In genomic region chr15:63041982-63042878, GRCh38 we compare ENCODE assay signal across 8 cellular contexts. TPM values are rescaled to one million over a fixed set of nuclear protein-coding genes. Genes with fewer than 3 reads are reported as not detected.
DNase-seq lines count a peak whose midpoint lies in the region; ATAC-seq and TF ChIP-seq lines count a peak whose summit lies in the region.

TSS of gene TPM1 (plus strand) at chr15:63042747. CDS start at chr15:63042830, 83 bp downstream.

- POLR2A ChIA-PET in activated CD4-positive, alpha-beta T cell treated with anti-CD3 and anti-CD28 coated beads for 36 hours (lab: Charles Lee), result no interaction called here

- H3K36me3 Mint-ChIP-seq in activated CD4-positive, alpha-beta T cell treated with anti-CD3 and anti-CD28 coated beads for 36 hours (ENCODE audit: low read depth), result no peaks in the 10 kb centered on the region

- peaks cover 61% of the 10 kb centered on the region for H3K27me3 Mint-ChIP-seq in activated CD4-positive, alpha-beta T cell treated with anti-CD3 and anti-CD28 coated beads for 36 hours

- H3K27ac ChIP-seq in gastrocnemius medialis, result peak within 1 kb of the TSS; percentile 86 to 96 (median 91)

- in situ Hi-C loops in gastrocnemius medialis (cut with MboI; ENCODE audit: low sequenced_read_pairs in 4 of 4), result no loop called here

- H3K4me1 ChIP-seq in gastrocnemius medialis, result peaks cover 29 to 37% of the 10 kb centered on the region in 2 donors

- H3K4me3 ChIP-seq in cardiac fibroblast (replicated peaks in 1 of 2; ENCODE audit: low read depth in 2 of 2, low read length in 2 of 2), result peak within 1 kb of the TSS; percentile 65 to 80
- peak within 1 kb of the TSS; percentile 71 to 93 (median 83) for H3K4me3 ChIP-seq in gastrocnemius medialis

- CTCF ChIA-PET in activated CD4-positive, alpha-beta T cell treated with anti-CD3 and anti-CD28 coated beads for 36 hours (lab: Charles Lee), result interaction anchor here (1.1 kb wide), 1 partner anchor 62 kb away, joined by 3 read pairs; no protein-coding TSS in a partner anchor

- H3K9me3 Mint-ChIP-seq in activated CD4-positive, alpha-beta T cell treated with anti-CD3 and anti-CD28 coated beads for 36 hours (ENCODE audit: low read depth), result no peaks in the 10 kb centered on the region

- intact Hi-C loops in activated CD4-positive, alpha-beta T cell treated with anti-CD3 and anti-CD28 coated beads for 36 hours (cut with DNase I, micrococcal nuclease), result loop anchor here in 1 of 2 experiments (10.0 kb wide), 1 partner anchor 243 kb away; no protein-coding TSS in a partner anchor
- intact Hi-C loops in gastrocnemius medialis (cut with DNase I; ENCODE audit: low total_unique reads), result loop anchor here (2.0 to 10.0 kb wide), 3 partner anchors 113 to 463 kb away; partner anchors contain the start of genes RPS27L and USP3

- peak; percentile 71 to 76 for TF ChIP-seq POLR2A in gastrocnemius medialis (IDR thresholded peaks at IDR 0.05)

- TF ChIP-seq CTCF in cardiac fibroblast (IDR thresholded peaks at IDR 0.05; ENCODE audit: low read depth, low read length) (no peak), gastrocnemius medialis (IDR thresholded peaks at IDR 0.05 in 4 of 5, conservative IDR thresholded peaks at IDR 0.05 in 1 of 5) (peak in 1 of 5 experiments; percentile 24)

- DNase-seq in activated CD4-positive, alpha-beta T cell treated with anti-CD3 and anti-CD28 coated beads for 36 hours, result peak; percentile 36
- DNase-seq in activated CD4-positive, alpha-beta T cell treated with anti-CD3 and anti-CD28 coated beads for 1 hour, result no peak
- DNase-seq in OCI-M1 (lab: John Stamatoyannopoulos, UW) (peak; percentile 34), cardiac fibroblast (ENCODE audit: low read depth in 2 of 2) (peak; percentile 94), iPS-NIHi7 (ENCODE audit: extremely low spot score) (peak; percentile 92), gastrocnemius medialis (peak; percentile 63 to 83)

- peak within 1 kb of the TSS; percentile 50 for H3K4me3 Mint-ChIP-seq in activated CD4-positive, alpha-beta T cell treated with anti-CD3 and anti-CD28 coated beads for 36 hours

- peaks cover 7% of the 10 kb centered on the region for H3K4me1 Mint-ChIP-seq in activated CD4-positive, alpha-beta T cell treated with anti-CD3 and anti-CD28 coated beads for 36 hours

- no peaks in the 10 kb centered on the region for H3K9me3 ChIP-seq in gastrocnemius medialis

- peak; percentile 71 for ATAC-seq in activated CD4-positive, alpha-beta T cell treated with anti-CD3 and anti-CD28 coated beads for 36 hours
- ATAC-seq in gastrocnemius medialis (peak; percentile 70 to 71), GM21737 (IDR thresholded peaks at IDR 0.05; ENCODE audit: unreplicated experiment) (no peak), GM21786 (IDR thresholded peaks at IDR 0.05; ENCODE audit: unreplicated experiment) (no peak)

- H3K27me3 ChIP-seq in gastrocnemius medialis, result peaks cover 0 to 28% (median 6%) of the 10 kb centered on the region in 3 donors

- no peaks in the 10 kb centered on the region for H3K36me3 ChIP-seq in gastrocnemius medialis

- H3K27ac Mint-ChIP-seq in activated CD4-positive, alpha-beta T cell treated with anti-CD3 and anti-CD28 coated beads for 36 hours, result no peak within 1 kb of the TSS

RNA-seq across cellular contexts. Expression of gene TPM1, which starts in this region (rescaled TPM):
- 1 to 10 TPM; 7.6 to 8.9 TPM for total RNA-seq in activated CD4-positive, alpha-beta T cell treated with anti-CD3 and anti-CD28 coated beads for 36 hours
- 1,000 to 10,000 TPM in 1 of 4 donors, 100 to 1,000 TPM in 3; 656 to 1,383 (median 909) TPM for total RNA-seq in gastrocnemius medialis

Comparison
In these comparisons a context has a peak if more than half of its experiments do, and no peak if none do; other contexts are left out.
1. RNA of gene TPM1 (total RNA-seq): 656 to 1,383 TPM in gastrocnemius medialis; 7.6 to 8.9 TPM in activated CD4-positive, alpha-beta T cell treated with anti-CD3 and anti-CD28 coated beads for 36 hours; every median in the first group is over 10 times any median in the second.
2. ATAC-seq: peak in activated CD4-positive, alpha-beta T cell treated with anti-CD3 and anti-CD28 coated beads for 36 hours (single experiment) and gastrocnemius medialis (2 of 2); none in GM21737 (single experiment) and GM21786 (single experiment).